ENCODE assay signal across 34 cellular contexts in the genomic region with DNA sequence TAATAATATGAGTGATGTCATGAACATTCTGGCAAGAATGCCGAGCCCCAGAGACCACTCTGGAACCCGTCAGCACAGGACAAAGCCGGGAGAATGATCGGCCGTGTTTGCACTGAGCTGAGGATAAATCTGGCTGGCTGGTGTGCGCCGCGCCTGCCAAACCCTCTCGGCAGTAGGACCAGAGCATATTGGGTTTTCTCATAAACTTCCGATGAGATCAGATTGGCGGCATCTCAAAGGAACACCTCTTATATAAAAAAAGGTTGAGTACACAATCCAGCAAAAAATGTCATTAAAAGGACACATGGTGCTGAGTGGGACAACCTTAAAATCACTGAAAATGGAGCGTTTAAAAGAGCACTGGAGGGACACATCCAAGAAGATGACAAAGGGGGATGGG.
"Had no signal": no experiment of that assay in that cellular context is flagged by ENCODE, and none has a peak within 500 bp of the region (broad histone marks: within the 10 kb centered on the region; RNA-seq: fewer than 3 reads in every experiment).

No MANE protein-coding gene starts in this region.

- H3K36me3 ChIP-seq: brain microvascular endothelial cell, esophagus squamous epithelium, gastrocnemius medialis, heart left ventricle had no signal

- H3K27ac ChIP-seq: brain microvascular endothelial cell, esophagus squamous epithelium, gastrocnemius medialis, heart left ventricle had no signal

- H3K4me1 ChIP-seq: esophagus squamous epithelium, gastrocnemius medialis, heart left ventricle had no signal

- H3K27me3 ChIP-seq: brain microvascular endothelial cell, esophagus squamous epithelium, gastrocnemius medialis had no signal

- DNase-seq: activated CD4-positive, alpha-beta memory T cell treated with anti-CD3 and anti-CD28 coated beads for 36 hours; activated CD4-positive, alpha-beta T cell treated with anti-CD3 and anti-CD28 coated beads for 36 hours; activated CD4-positive, alpha-beta T cell treated with anti-CD3 and anti-CD28 coated beads, Interleukin-2, amount 10 ng/mL, durations not matched to agents 24 days and 14 days; activated CD4-positive, CD25-positive, alpha-beta regulatory T cell; activated CD4-positive, CD25-positive, alpha-beta regulatory T cell treated with anti-CD3 and anti-CD28 coated beads, Interleukin-2, amount 50 U/mL, for 72 hours; activated CD8-positive, alpha-beta memory T cell treated with anti-CD3 and anti-CD28 coated beads, Interleukin-2, amount 10 ng/mL, durations not matched to agents 7 days and 5 days; activated CD8-positive, alpha-beta memory T cell treated with anti-CD3 and anti-CD28 coated beads, Interleukin-2, amount 50 U/mL, for 48 hours; activated CD8-positive, alpha-beta T cell treated with anti-CD3 and anti-CD28 coated beads, Interleukin-2, amount 10 ng/mL, durations not matched to agents 7 days and 5 days; activated effector memory CD4-positive, alpha-beta T cell treated with Interleukin-2 at 50 U/mL for 16 hours; activated gamma-delta T cell treated with Interleukin-2 at 50 U/mL for 16 hours; activated naive CD4-positive, alpha-beta T cell treated with anti-CD3 and anti-CD28 coated beads, Interleukin-2, amount 50 U/mL, for 16 hours; activated naive CD4-positive, alpha-beta T cell treated with Interleukin-2 at 50 U/mL for 16 hours; activated T-cell treated with anti-CD3 and anti-CD28 coated beads for 4 hours; activated T-cell treated with anti-CD3 and anti-CD28 coated beads, Interleukin-2, amount 50 U/mL, for 24 hours; activated T-cell treated with anti-CD3 and anti-CD28 coated beads, Interleukin-2, amount 50 U/mL, for 72 hours; amniotic stem cell; anterior cingulate cortex; brain microvascular endothelial cell; cortex of kidney; dermis blood vessel endothelial cell; effector CD4-positive, alpha-beta T cell; effector memory CD8-positive, alpha-beta T cell; erythroblast; esophagus squamous epithelium; gastrocnemius medialis; glutamatergic neuron; heart left ventricle; T-helper 1 cell; T-helper 17 cell; T1000 had no signal

- H3K9me3 ChIP-seq: esophagus squamous epithelium, gastrocnemius medialis, heart left ventricle had no signal

- H3K4me3 Mint-ChIP-seq: activated CD4-positive, alpha-beta memory T cell treated with anti-CD3 and anti-CD28 coated beads for 36 hours; activated CD4-positive, alpha-beta T cell treated with anti-CD3 and anti-CD28 coated beads for 36 hours; activated CD4-positive, alpha-beta T cell treated with anti-CD3 and anti-CD28 coated beads, Interleukin-2, amount 10 ng/mL, durations not matched to agents 24 days and 14 days; activated CD8-positive, alpha-beta memory T cell treated with anti-CD3 and anti-CD28 coated beads, Interleukin-2, amount 10 ng/mL, durations not matched to agents 7 days and 5 days; activated CD8-positive, alpha-beta T cell treated with anti-CD3 and anti-CD28 coated beads, Interleukin-2, amount 10 ng/mL, durations not matched to agents 7 days and 5 days; activated naive CD8-positive, alpha-beta T cell; activated T-cell treated with anti-CD3 and anti-CD28 coated beads, Interleukin-2, amount 50 U/mL, for 24 hours; activated T-cell treated with anti-CD3 and anti-CD28 coated beads, Interleukin-2, amount 50 U/mL, for 72 hours; activated T-helper 17 cell treated with anti-CD3 and anti-CD28 coated beads, Interleukin-2, amount 50 U/mL, for 72 hours; central memory CD8-positive, alpha-beta T cell; effector memory CD8-positive, alpha-beta T cell; T-helper 17 cell; T-helper 2 cell treated with Interferon-gamma antibody and Interleukin-4, amounts not matched to agents 5 μg/mL and 100 μg/mL, for 36 hours had no signal

- H3K27ac Mint-ChIP-seq: activated CD4-positive, alpha-beta memory T cell treated with anti-CD3 and anti-CD28 coated beads for 36 hours; activated CD4-positive, alpha-beta T cell treated with anti-CD3 and anti-CD28 coated beads for 36 hours; activated CD4-positive, alpha-beta T cell treated with anti-CD3 and anti-CD28 coated beads, Interleukin-2, amount 10 ng/mL, durations not matched to agents 24 days and 14 days; activated CD8-positive, alpha-beta memory T cell treated with anti-CD3 and anti-CD28 coated beads, Interleukin-2, amount 10 ng/mL, durations not matched to agents 7 days and 5 days; activated CD8-positive, alpha-beta T cell treated with anti-CD3 and anti-CD28 coated beads, Interleukin-2, amount 10 ng/mL, durations not matched to agents 7 days and 5 days; activated naive CD8-positive, alpha-beta T cell; activated T-cell treated with anti-CD3 and anti-CD28 coated beads, Interleukin-2, amount 50 U/mL, for 24 hours; activated T-cell treated with anti-CD3 and anti-CD28 coated beads, Interleukin-2, amount 50 U/mL, for 72 hours; activated T-helper 17 cell treated with anti-CD3 and anti-CD28 coated beads, Interleukin-2, amount 50 U/mL, for 72 hours; effector memory CD8-positive, alpha-beta T cell; T-helper 17 cell; T-helper 2 cell treated with Interferon-gamma antibody and Interleukin-4, amounts not matched to agents 5 μg/mL and 100 μg/mL, for 36 hours had no signal

- H3K27me3 Mint-ChIP-seq: activated CD4-positive, alpha-beta memory T cell treated with anti-CD3 and anti-CD28 coated beads for 36 hours; activated CD4-positive, alpha-beta T cell treated with anti-CD3 and anti-CD28 coated beads, Interleukin-2, amount 10 ng/mL, durations not matched to agents 24 days and 14 days; activated CD8-positive, alpha-beta memory T cell treated with anti-CD3 and anti-CD28 coated beads, Interleukin-2, amount 10 ng/mL, durations not matched to agents 7 days and 5 days had no signal

- ATAC-seq: activated CD4-positive, alpha-beta T cell treated with anti-CD3 and anti-CD28 coated beads for 36 hours; activated CD8-positive, alpha-beta memory T cell treated with anti-CD3 and anti-CD28 coated beads, Interleukin-2, amount 10 ng/mL, durations not matched to agents 7 days and 5 days; activated CD8-positive, alpha-beta T cell treated with anti-CD3 and anti-CD28 coated beads, Interleukin-2, amount 10 ng/mL, durations not matched to agents 7 days and 5 days; activated T-cell treated with anti-CD3 and anti-CD28 coated beads, Interleukin-2, amount 50 U/mL, for 72 hours; activated T-helper 17 cell treated with anti-CD3 and anti-CD28 coated beads, Interleukin-2, amount 50 U/mL, for 72 hours; effector memory CD8-positive, alpha-beta T cell; gastrocnemius medialis; heart left ventricle; T-helper 17 cell had no signal

- H3K4me3 ChIP-seq: esophagus squamous epithelium, gastrocnemius medialis, heart left ventricle had no signal

- H3K4me1 Mint-ChIP-seq: activated CD4-positive, alpha-beta T cell treated with anti-CD3 and anti-CD28 coated beads for 36 hours; activated CD4-positive, alpha-beta T cell treated with anti-CD3 and anti-CD28 coated beads, Interleukin-2, amount 10 ng/mL, durations not matched to agents 24 days and 14 days; activated CD8-positive, alpha-beta memory T cell treated with anti-CD3 and anti-CD28 coated beads, Interleukin-2, amount 10 ng/mL, durations not matched to agents 7 days and 5 days; activated T-helper 17 cell treated with anti-CD3 and anti-CD28 coated beads, Interleukin-2, amount 50 U/mL, for 72 hours; central memory CD8-positive, alpha-beta T cell; T-helper 17 cell had no signal

- H3K36me3 Mint-ChIP-seq: activated CD4-positive, alpha-beta memory T cell treated with anti-CD3 and anti-CD28 coated beads for 36 hours; activated CD8-positive, alpha-beta memory T cell treated with anti-CD3 and anti-CD28 coated beads, Interleukin-2, amount 10 ng/mL, durations not matched to agents 7 days and 5 days; activated naive CD8-positive, alpha-beta T cell had no signal

- H3K9me3 Mint-ChIP-seq: activated CD4-positive, alpha-beta memory T cell treated with anti-CD3 and anti-CD28 coated beads for 36 hours; activated CD4-positive, alpha-beta T cell treated with anti-CD3 and anti-CD28 coated beads, Interleukin-2, amount 10 ng/mL, durations not matched to agents 24 days and 14 days; activated T-cell treated with anti-CD3 and anti-CD28 coated beads, Interleukin-2, amount 50 U/mL, for 24 hours; T-helper 2 cell treated with Interferon-gamma antibody and Interleukin-4, amounts not matched to agents 5 μg/mL and 100 μg/mL, for 36 hours had no signal
